In genomic region chr13:20525144-20525600, GRCh38 we compare ENCODE assay signal across 1 cellular context.
TF ChIP-seq lines count a peak whose summit lies in the region.

No MANE protein-coding gene starts in this region.

TF ChIP-seq in HEK293, 187 proteins besides CTCF, POLR2A, EP300 and RAD21 (continued from another document):
- no peak for TF ChIP-seq PRDM2 (tag by site-specific recombination; IDR thresholded peaks at IDR 0.05; ENCODE audit: borderline replicate concordance)
- 0 out of 2 replicates have a peak, but pooled peaks have one; percentile 14 for TF ChIP-seq YY1 (tag by site-specific recombination; IDR thresholded peaks at IDR 0.05)
- TF ChIP-seq ZNF473 (tag by site-specific recombination; IDR thresholded peaks at IDR 0.05) = no peak
- no peak for TF ChIP-seq ZSCAN30 (tag by site-specific recombination; IDR thresholded peaks at IDR 0.05)
- TF ChIP-seq, protein P1, sequence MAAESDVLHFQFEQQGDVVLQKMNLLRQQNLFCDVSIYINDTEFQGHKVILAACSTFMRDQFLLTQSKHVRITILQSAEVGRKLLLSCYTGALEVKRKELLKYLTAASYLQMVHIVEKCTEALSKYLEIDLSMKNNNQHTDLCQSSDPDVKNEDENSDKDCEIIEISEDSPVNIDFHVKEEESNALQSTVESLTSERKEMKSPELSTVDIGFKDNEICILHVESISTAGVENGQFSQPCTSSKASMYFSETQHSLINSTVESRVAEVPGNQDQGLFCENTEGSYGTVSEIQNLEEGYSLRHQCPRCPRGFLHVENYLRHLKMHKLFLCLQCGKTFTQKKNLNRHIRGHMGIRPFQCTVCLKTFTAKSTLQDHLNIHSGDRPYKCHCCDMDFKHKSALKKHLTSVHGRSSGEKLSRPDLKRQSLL (tag by site-specific recombination; IDR thresholded peaks at IDR 0.05) = no peak
- peak; percentile 46; the same call in 1 of the 2 replicates for TF ChIP-seq ZBTB48 (tag by site-specific recombination; IDR thresholded peaks at IDR 0.05)
- TF ChIP-seq, protein P2, sequence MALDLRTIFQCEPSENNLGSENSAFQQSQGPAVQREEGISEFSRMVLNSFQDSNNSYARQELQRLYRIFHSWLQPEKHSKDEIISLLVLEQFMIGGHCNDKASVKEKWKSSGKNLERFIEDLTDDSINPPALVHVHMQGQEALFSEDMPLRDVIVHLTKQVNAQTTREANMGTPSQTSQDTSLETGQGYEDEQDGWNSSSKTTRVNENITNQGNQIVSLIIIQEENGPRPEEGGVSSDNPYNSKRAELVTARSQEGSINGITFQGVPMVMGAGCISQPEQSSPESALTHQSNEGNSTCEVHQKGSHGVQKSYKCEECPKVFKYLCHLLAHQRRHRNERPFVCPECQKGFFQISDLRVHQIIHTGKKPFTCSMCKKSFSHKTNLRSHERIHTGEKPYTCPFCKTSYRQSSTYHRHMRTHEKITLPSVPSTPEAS (tag by site-specific recombination; IDR thresholded peaks at IDR 0.05) = peak; percentile 17; the same call in 1 of the 2 replicates
- TF ChIP-seq ZNF76 (tag by site-specific recombination; IDR thresholded peaks at IDR 0.05; ENCODE audit: borderline replicate concordance, low read depth) = no peak
- TF ChIP-seq FEZF1 (tag by site-specific recombination; IDR thresholded peaks at IDR 0.05) = no peak
- TF ChIP-seq ZNF274 (IDR thresholded peaks at IDR 0.05; ENCODE audit: low read length) = no peak
- no peak for TF ChIP-seq ZNF274 (tag by site-specific recombination; IDR thresholded peaks at IDR 0.05; ENCODE audit: borderline replicate concordance)
- TF ChIP-seq, protein P3, sequence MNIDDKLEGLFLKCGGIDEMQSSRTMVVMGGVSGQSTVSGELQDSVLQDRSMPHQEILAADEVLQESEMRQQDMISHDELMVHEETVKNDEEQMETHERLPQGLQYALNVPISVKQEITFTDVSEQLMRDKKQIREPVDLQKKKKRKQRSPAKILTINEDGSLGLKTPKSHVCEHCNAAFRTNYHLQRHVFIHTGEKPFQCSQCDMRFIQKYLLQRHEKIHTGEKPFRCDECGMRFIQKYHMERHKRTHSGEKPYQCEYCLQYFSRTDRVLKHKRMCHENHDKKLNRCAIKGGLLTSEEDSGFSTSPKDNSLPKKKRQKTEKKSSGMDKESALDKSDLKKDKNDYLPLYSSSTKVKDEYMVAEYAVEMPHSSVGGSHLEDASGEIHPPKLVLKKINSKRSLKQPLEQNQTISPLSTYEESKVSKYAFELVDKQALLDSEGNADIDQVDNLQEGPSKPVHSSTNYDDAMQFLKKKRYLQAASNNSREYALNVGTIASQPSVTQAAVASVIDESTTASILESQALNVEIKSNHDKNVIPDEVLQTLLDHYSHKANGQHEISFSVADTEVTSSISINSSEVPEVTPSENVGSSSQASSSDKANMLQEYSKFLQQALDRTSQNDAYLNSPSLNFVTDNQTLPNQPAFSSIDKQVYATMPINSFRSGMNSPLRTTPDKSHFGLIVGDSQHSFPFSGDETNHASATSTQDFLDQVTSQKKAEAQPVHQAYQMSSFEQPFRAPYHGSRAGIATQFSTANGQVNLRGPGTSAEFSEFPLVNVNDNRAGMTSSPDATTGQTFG (tag by site-specific recombination; IDR thresholded peaks at IDR 0.05; ENCODE audit: borderline replicate concordance) = no peak
- no peak; the same call in 1 of the 2 replicates for TF ChIP-seq ZNF335 (tag by site-specific recombination; conservative IDR thresholded peaks at IDR 0.05)
- no peak for TF ChIP-seq ZFP41 (tag by site-specific recombination; IDR thresholded peaks at IDR 0.05; ENCODE audit: borderline replicate concordance)
- TF ChIP-seq ZNF677 (tag by site-specific recombination; IDR thresholded peaks at IDR 0.05) = no peak
- TF ChIP-seq, protein P4, sequence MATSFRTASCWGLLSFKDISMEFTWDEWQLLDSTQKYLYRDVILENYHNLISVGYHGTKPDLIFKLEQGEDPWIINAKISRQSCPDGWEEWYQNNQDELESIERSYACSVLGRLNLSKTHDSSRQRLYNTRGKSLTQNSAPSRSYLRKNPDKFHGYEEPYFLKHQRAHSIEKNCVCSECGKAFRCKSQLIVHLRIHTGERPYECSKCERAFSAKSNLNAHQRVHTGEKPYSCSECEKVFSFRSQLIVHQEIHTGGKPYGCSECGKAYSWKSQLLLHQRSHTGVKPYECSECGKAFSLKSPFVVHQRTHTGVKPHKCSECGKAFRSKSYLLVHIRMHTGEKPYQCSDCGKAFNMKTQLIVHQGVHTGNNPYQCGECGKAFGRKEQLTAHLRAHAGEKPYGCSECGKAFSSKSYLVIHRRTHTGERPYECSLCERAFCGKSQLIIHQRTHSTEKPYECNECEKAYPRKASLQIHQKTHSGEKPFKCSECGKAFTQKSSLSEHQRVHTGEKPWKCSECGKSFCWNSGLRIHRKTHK (tag by site-specific recombination; IDR thresholded peaks at IDR 0.05) = no peak
- TF ChIP-seq ZNF132 (tag by site-specific recombination; IDR thresholded peaks at IDR 0.05; ENCODE audit: borderline replicate concordance) = no peak
- no peak for TF ChIP-seq ATF2 (tag by site-specific recombination; IDR thresholded peaks at IDR 0.05; ENCODE audit: low read depth)
